20 cellular contexts compared by ENCODE assay signal in the genomic region with DNA sequence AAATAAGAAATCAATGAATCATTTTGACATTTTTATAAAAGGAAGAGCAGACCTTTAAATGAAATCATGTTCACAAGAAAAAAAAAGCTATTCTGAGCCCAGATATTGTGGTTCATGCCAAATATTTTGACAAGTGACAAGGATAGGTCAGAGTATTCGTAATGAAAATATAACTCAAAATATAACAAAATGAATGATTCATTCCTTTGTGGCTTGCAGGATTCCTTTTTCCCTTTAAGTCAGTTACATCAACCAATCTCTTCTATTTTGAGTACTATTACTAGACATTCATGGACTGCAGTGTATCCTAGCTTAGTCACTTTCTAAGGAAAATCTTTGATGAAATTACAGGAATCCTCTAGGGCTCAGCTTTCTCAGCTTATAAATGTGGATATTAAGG.
A peak's percentile ranks its signal among the peaks of the same experiment; 100 is the strongest.
DNase-seq lines count a peak whose midpoint lies in the region; TF ChIP-seq lines count a peak whose summit lies in the region.
"Had no signal": no experiment of that assay in that cellular context is flagged by ENCODE, and none has a peak within 500 bp of the region (broad histone marks: within the 10 kb centered on the region; RNA-seq: fewer than 3 reads in every experiment).

No MANE protein-coding gene starts in this region.

- H3K36me3 ChIP-seq in SJCRH30 (no peaks in the 10 kb centered on the region), spleen (no peaks in the 10 kb centered on the region)
- H3K36me3 ChIP-seq: BLaER1, heart left ventricle, prostate gland had no signal

- H3K27ac ChIP-seq in SJCRH30 (no peak overlapping the region), spleen (no peak overlapping the region)
- H3K27ac ChIP-seq: BLaER1, heart left ventricle, prostate gland, testis had no signal

- H3K4me1 ChIP-seq in SJCRH30 (no peaks in the 10 kb centered on the region), spleen (no peaks in the 10 kb centered on the region)
- H3K4me1 ChIP-seq: BLaER1, heart left ventricle, prostate gland, testis had no signal

- H3K4me3 ChIP-seq in SJCRH30 (no peak overlapping the region), spleen (no peak overlapping the region)
- H3K4me3 ChIP-seq: BLaER1, heart left ventricle, prostate gland, testis had no signal

- no peak for TF ChIP-seq POLR2A in spleen (IDR thresholded peaks at IDR 0.05)

- TF ChIP-seq CTCF in GM10266 (IDR thresholded peaks at IDR 0.05; ENCODE audit: control insufficient read depth, insufficient read depth, low read depth, missing control alignments) (no peak), spleen (IDR thresholded peaks at IDR 0.05 in 8 of 11, conservative IDR thresholded peaks at IDR 0.05 in 3 of 11) (no peak)

- intact Hi-C loops in spleen (cut with DNase I; ENCODE audit: low total_unique reads) = no loop called here

- WGBS in spleen, 5 donors = 1 to 30% (median 27%) methylated on average over 1 of the region's 1 CpG

- DNase-seq in ELR (ENCODE audit: low read depth) = peak; percentile 81
- peak; percentile 47 for DNase-seq in RKO (ENCODE audit: low spot score)
- DNase-seq in dedifferentiated amniotic fluid mesenchymal stem cell (ENCODE audit: extremely low spot score) = peak; percentile 70
- DNase-seq in non-pigmented ciliary epithelial cell (ENCODE audit: low read depth) = peak; percentile 50
- DNase-seq in SJCRH30 = no peak
- no peak for DNase-seq in GM10266 (ENCODE audit: extremely low spot score)
- DNase-seq in spleen = no peak
- DNase-seq in globus pallidus (ENCODE audit: low spot score) = no peak
- DNase-seq: activated CD4-positive, alpha-beta T cell treated with anti-CD3 and anti-CD28 coated beads, Interleukin-2, amount 50 U/mL, for 1 hour; activated T-cell treated with anti-CD3 and anti-CD28 coated beads for 4 hours; cerebellar nuclear complex; GOT3; heart left ventricle; KBM-7; naive thymus-derived CD8-positive, alpha-beta T cell; NCI-H1092 treated with DMSO at 0.1 percent for 48 hours; NCI-H748 treated with DMSO at 0.1 percent for 48 hours; testis had no signal

- no peaks in the 10 kb centered on the region for H3K9me3 ChIP-seq in SJCRH30 (replicated peaks)
- no peaks in the 10 kb centered on the region for H3K9me3 ChIP-seq in spleen
- H3K9me3 ChIP-seq: BLaER1, heart left ventricle, prostate gland, testis had no signal

- no peaks in the 10 kb centered on the region for H3K27me3 ChIP-seq in SJCRH30
- no peaks in the 10 kb centered on the region for H3K27me3 ChIP-seq in spleen (replicated peaks in 1 of 7)
- H3K27me3 ChIP-seq: BLaER1, heart left ventricle, testis had no signal

Comparison
In these comparisons a context has a peak if more than half of its experiments do, and no peak if none do; other contexts are left out.
1. DNase-seq: peak in ELR (single experiment), RKO (single experiment), dedifferentiated amniotic fluid mesenchymal stem cell (single experiment) and non-pigmented ciliary epithelial cell (single experiment); none in SJCRH30 (0 of 2), GM10266 (single experiment), spleen (single experiment) and globus pallidus (single experiment).